Comparison of ENCODE assay signal across 33 cellular contexts in genomic region chr20:58518387-58518786, GRCh38. TPM values are rescaled to one million over a fixed set of nuclear protein-coding genes. Genes with fewer than 3 reads are reported as not detected.
"Had no signal": no experiment of that assay in that cellular context is flagged by ENCODE, and none has a peak within 500 bp of the region (broad histone marks: within the 10 kb centered on the region; RNA-seq: fewer than 3 reads in every experiment).

No MANE protein-coding gene starts in this region.

- H3K4me3 ChIP-seq: ascending aorta, breast epithelium, cardiac muscle cell, coronary artery, dorsolateral prefrontal cortex had no signal

- H3K27ac ChIP-seq: ascending aorta, breast epithelium, cardiac muscle cell, coronary artery, dorsolateral prefrontal cortex had no signal

- H3K27ac Mint-ChIP-seq: activated CD4-positive, alpha-beta memory T cell treated with anti-CD3 and anti-CD28 coated beads for 36 hours; activated CD4-positive, alpha-beta T cell treated with anti-CD3 and anti-CD28 coated beads for 36 hours; activated CD4-positive, alpha-beta T cell treated with anti-CD3 and anti-CD28 coated beads, Interleukin-2, amount 10 ng/mL, durations not matched to agents 24 days and 14 days; activated CD8-positive, alpha-beta memory T cell treated with anti-CD3 and anti-CD28 coated beads, Interleukin-2, amount 10 ng/mL, durations not matched to agents 7 days and 5 days; activated CD8-positive, alpha-beta T cell treated with anti-CD3 and anti-CD28 coated beads, Interleukin-2, amount 10 ng/mL, durations not matched to agents 7 days and 5 days; activated naive CD4-positive, alpha-beta T cell treated with anti-CD3 and anti-CD28 coated beads, Interleukin-2, amount 10 ng/mL, durations not matched to agents 7 days and 5 days; activated naive CD8-positive, alpha-beta T cell treated with anti-CD3 and anti-CD28 coated beads, Interleukin-2, amount 10 ng/mL, durations not matched to agents 7 days and 5 days; activated T-helper 1 cell treated with anti-CD3 and anti-CD28 coated beads, Interleukin-12 subunit alpha, Interleukin-12 subunit beta, Interleukin-2, Interleukin-4 antibody, amounts not matched to agents 30 ng/mL and 10 ng/mL and 1 ng/mL, durations not matched to agents 14 hours and 24 hours and 36 hours; brain; dendritic cell treated with granulocyte-macrophage colony-stimulating factor and Interleukin-4, amounts not matched to agents 40 ng/mL and 50 ng/mL, for 4 days; endodermal cell had no signal

- DNase-seq: activated CD4-positive, alpha-beta memory T cell treated with anti-CD3 and anti-CD28 coated beads for 36 hours; activated CD4-positive, alpha-beta T cell treated with anti-CD3 and anti-CD28 coated beads for 36 hours; activated CD4-positive, alpha-beta T cell treated with anti-CD3 and anti-CD28 coated beads, Interleukin-2, amount 10 ng/mL, durations not matched to agents 24 days and 14 days; activated CD4-positive, CD25-positive, alpha-beta regulatory T cell; activated CD4-positive, CD25-positive, alpha-beta regulatory T cell treated with anti-CD3 and anti-CD28 coated beads, Interleukin-2, amount 50 U/mL, for 72 hours; activated CD8-positive, alpha-beta memory T cell treated with anti-CD3 and anti-CD28 coated beads, Interleukin-2, amount 10 ng/mL, durations not matched to agents 7 days and 5 days; activated CD8-positive, alpha-beta memory T cell treated with anti-CD3 and anti-CD28 coated beads, Interleukin-2, amount 50 U/mL, for 4 hours; activated CD8-positive, alpha-beta T cell treated with anti-CD3 and anti-CD28 coated beads, Interleukin-2, amount 10 ng/mL, durations not matched to agents 7 days and 5 days; activated gamma-delta T cell; activated naive CD4-positive, alpha-beta T cell; activated naive CD4-positive, alpha-beta T cell treated with anti-CD3 and anti-CD28 coated beads, Interleukin-2, amount 10 ng/mL, durations not matched to agents 7 days and 5 days; activated naive CD8-positive, alpha-beta T cell treated with anti-CD3 and anti-CD28 coated beads, Interleukin-2, amount 10 ng/mL, durations not matched to agents 7 days and 5 days; activated T-cell treated with anti-CD3 and anti-CD28 coated beads, Interleukin-2, amount 50 U/mL, for 1 hour; activated T-cell treated with anti-CD3 and anti-CD28 coated beads, Interleukin-2, amount 50 U/mL, for 48 hours; dorsolateral prefrontal cortex; effector memory CD4-positive, alpha-beta T cell; endodermal cell; foreskin fibroblast; T-helper 2 cell had no signal

- H3K27me3 ChIP-seq: ascending aorta had no signal

- H3K36me3 ChIP-seq: ascending aorta, breast epithelium, cardiac muscle cell had no signal

- H3K4me1 ChIP-seq: breast epithelium had no signal

- ATAC-seq: activated CD4-positive, alpha-beta T cell treated with anti-CD3 and anti-CD28 coated beads for 36 hours; activated CD8-positive, alpha-beta memory T cell treated with anti-CD3 and anti-CD28 coated beads, Interleukin-2, amount 10 ng/mL, durations not matched to agents 7 days and 5 days; activated CD8-positive, alpha-beta T cell treated with anti-CD3 and anti-CD28 coated beads, Interleukin-2, amount 10 ng/mL, durations not matched to agents 7 days and 5 days; activated naive CD4-positive, alpha-beta T cell treated with anti-CD3 and anti-CD28 coated beads, Interleukin-2, amount 50 U/mL, for 72 hours; esophagus mucosa had no signal

- H3K9me3 Mint-ChIP-seq: activated CD4-positive, alpha-beta memory T cell treated with anti-CD3 and anti-CD28 coated beads for 36 hours; activated CD4-positive, alpha-beta T cell treated with anti-CD3 and anti-CD28 coated beads, Interleukin-2, amount 10 ng/mL, durations not matched to agents 24 days and 14 days; activated naive CD4-positive, alpha-beta T cell treated with anti-CD3 and anti-CD28 coated beads, Interleukin-2, amount 10 ng/mL, durations not matched to agents 7 days and 5 days; activated naive CD4-positive, alpha-beta T cell treated with anti-CD3 and anti-CD28 coated beads, Interleukin-2, amount 50 U/mL, for 72 hours; activated naive CD8-positive, alpha-beta T cell treated with anti-CD3 and anti-CD28 coated beads, Interleukin-2, amount 10 ng/mL, durations not matched to agents 7 days and 5 days; activated T-helper 1 cell treated with anti-CD3 and anti-CD28 coated beads, Interleukin-12 subunit alpha, Interleukin-12 subunit beta, Interleukin-2, Interleukin-4 antibody, amounts not matched to agents 30 ng/mL and 10 ng/mL and 1 ng/mL, durations not matched to agents 14 hours and 24 hours and 36 hours; central memory CD8-positive, alpha-beta T cell; dendritic cell treated with granulocyte-macrophage colony-stimulating factor and Interleukin-4, amounts not matched to agents 40 ng/mL and 50 ng/mL, for 4 days; endodermal cell had no signal

- H3K36me3 Mint-ChIP-seq: activated CD4-positive, alpha-beta memory T cell treated with anti-CD3 and anti-CD28 coated beads for 36 hours; activated CD8-positive, alpha-beta memory T cell treated with anti-CD3 and anti-CD28 coated beads, Interleukin-2, amount 10 ng/mL, durations not matched to agents 7 days and 5 days; activated naive CD4-positive, alpha-beta T cell treated with anti-CD3 and anti-CD28 coated beads, Interleukin-2, amount 10 ng/mL, durations not matched to agents 7 days and 5 days; activated naive CD4-positive, alpha-beta T cell treated with anti-CD3 and anti-CD28 coated beads, Interleukin-2, amount 50 U/mL, for 72 hours; activated naive CD8-positive, alpha-beta T cell treated with anti-CD3 and anti-CD28 coated beads, Interleukin-2, amount 10 ng/mL, durations not matched to agents 7 days and 5 days; brain had no signal

- H3K4me3 Mint-ChIP-seq: activated CD4-positive, alpha-beta memory T cell treated with anti-CD3 and anti-CD28 coated beads for 36 hours; activated CD4-positive, alpha-beta T cell treated with anti-CD3 and anti-CD28 coated beads for 36 hours; activated CD4-positive, alpha-beta T cell treated with anti-CD3 and anti-CD28 coated beads, Interleukin-2, amount 10 ng/mL, durations not matched to agents 24 days and 14 days; activated CD8-positive, alpha-beta memory T cell treated with anti-CD3 and anti-CD28 coated beads, Interleukin-2, amount 10 ng/mL, durations not matched to agents 7 days and 5 days; activated CD8-positive, alpha-beta T cell treated with anti-CD3 and anti-CD28 coated beads, Interleukin-2, amount 10 ng/mL, durations not matched to agents 7 days and 5 days; activated naive CD4-positive, alpha-beta T cell treated with anti-CD3 and anti-CD28 coated beads, Interleukin-2, amount 10 ng/mL, durations not matched to agents 7 days and 5 days; activated naive CD8-positive, alpha-beta T cell treated with anti-CD3 and anti-CD28 coated beads, Interleukin-2, amount 10 ng/mL, durations not matched to agents 7 days and 5 days; activated T-helper 1 cell treated with anti-CD3 and anti-CD28 coated beads, Interleukin-12 subunit alpha, Interleukin-12 subunit beta, Interleukin-2, Interleukin-4 antibody, amounts not matched to agents 30 ng/mL and 10 ng/mL and 1 ng/mL, durations not matched to agents 14 hours and 24 hours and 36 hours; brain; central memory CD8-positive, alpha-beta T cell; dendritic cell treated with granulocyte-macrophage colony-stimulating factor and Interleukin-4, amounts not matched to agents 40 ng/mL and 50 ng/mL, for 4 days; endodermal cell had no signal

- H3K4me1 Mint-ChIP-seq: activated CD4-positive, alpha-beta T cell treated with anti-CD3 and anti-CD28 coated beads for 36 hours; activated CD4-positive, alpha-beta T cell treated with anti-CD3 and anti-CD28 coated beads, Interleukin-2, amount 10 ng/mL, durations not matched to agents 24 days and 14 days; activated CD8-positive, alpha-beta memory T cell treated with anti-CD3 and anti-CD28 coated beads, Interleukin-2, amount 10 ng/mL, durations not matched to agents 7 days and 5 days; activated naive CD4-positive, alpha-beta T cell treated with anti-CD3 and anti-CD28 coated beads, Interleukin-2, amount 10 ng/mL, durations not matched to agents 7 days and 5 days; central memory CD8-positive, alpha-beta T cell had no signal

- H3K9me3 ChIP-seq: ascending aorta, breast epithelium had no signal

RNA-seq across cellular contexts. Expression of gene APCDD1L, which starts 3.2 kb away (rescaled TPM):
- total RNA-seq: activated CD4-positive, alpha-beta memory T cell treated with anti-CD3 and anti-CD28 coated beads for 36 hours; activated CD4-positive, alpha-beta T cell treated with anti-CD3 and anti-CD28 coated beads for 36 hours; activated CD4-positive, alpha-beta T cell treated with anti-CD3 and anti-CD28 coated beads, Interleukin-2, amount 10 ng/mL, durations not matched to agents 24 days and 14 days; activated CD8-positive, alpha-beta memory T cell treated with anti-CD3 and anti-CD28 coated beads for 36 hours; activated CD8-positive, alpha-beta memory T cell treated with anti-CD3 and anti-CD28 coated beads, Interleukin-2, amount 10 ng/mL, durations not matched to agents 7 days and 5 days; activated CD8-positive, alpha-beta T cell treated with anti-CD3 and anti-CD28 coated beads, Interleukin-2, amount 10 ng/mL, durations not matched to agents 7 days and 5 days; activated naive CD4-positive, alpha-beta T cell treated with anti-CD3 and anti-CD28 coated beads, Interleukin-2, amount 50 U/mL, for 72 hours; activated naive CD8-positive, alpha-beta T cell treated with anti-CD3 and anti-CD28 coated beads, Interleukin-2, amount 10 ng/mL, durations not matched to agents 7 days and 5 days; activated T-helper 1 cell treated with anti-CD3 and anti-CD28 coated beads, Interleukin-12 subunit alpha, Interleukin-12 subunit beta, Interleukin-2, Interleukin-4 antibody, amounts not matched to agents 30 ng/mL and 10 ng/mL and 1 ng/mL, durations not matched to agents 14 hours and 24 hours and 36 hours; cerebellum; frontal cortex; T-helper 1 cell treated with Interleukin-12 subunit alpha and Interleukin-12 subunit beta and Interleukin-4 antibody, amounts not matched to agents 30 ng/mL and 1 ng/mL, for 36 hours had no signal
